In genomic region chr7:75962607-75963382, GRCh38 we compare ENCODE assay signal across 10 cellular contexts. TPM values are rescaled to one million over a fixed set of nuclear protein-coding genes. Genes with fewer than 3 reads are reported as not detected.
DNase-seq lines count a peak whose midpoint lies in the region; ATAC-seq, FAIRE-seq and TF ChIP-seq lines count a peak whose summit lies in the region.
"Had no signal": no experiment of that assay in that cellular context is flagged by ENCODE, and none has a peak within 500 bp of the region (broad histone marks: within the 10 kb centered on the region; RNA-seq: fewer than 3 reads in every experiment).

No MANE protein-coding gene starts in this region.

- no peak overlapping the region for H2AFZ ChIP-seq in endothelial cell of umbilical vein (ENCODE audit: low read depth, low read length)

- POLR2A ChIA-PET in endothelial cell of umbilical vein (lab: Charles Lee): no interaction called here

- 44% methylated on average over 18 of the region's 18 CpGs for WGBS in suprapubic skin

- intact Hi-C loops in endothelial cell of umbilical vein (cut with micrococcal nuclease): no loop called here

- no TSS peak for BruUV-seq in endothelial cell of umbilical vein (replicated peaks; lab: Mats Ljungman, UMichigan)

- H3K27me3 ChIP-seq in Peyer's patch: no peaks in the 10 kb centered on the region
- H3K27me3 ChIP-seq in endothelial cell of umbilical vein (ENCODE audit: control insufficient read depth in 2 of 2, insufficient read depth in 2 of 2, low read length in 2 of 2): no peaks in the 10 kb centered on the region
- H3K27me3 ChIP-seq in suprapubic skin: no peaks in the 10 kb centered on the region

- H4K20me1 ChIP-seq in endothelial cell of umbilical vein (replicated peaks; ENCODE audit: control insufficient read depth, extremely low read depth, insufficient read depth, low read length): no peaks in the 10 kb centered on the region

- H3K36me3 ChIP-seq in Peyer's patch (peaks cover 0 to 35% (median 0%) of the 10 kb centered on the region in 3 donors), endothelial cell of umbilical vein (ENCODE audit: control insufficient read depth in 2 of 2, extremely low read depth in 1 of 2, insufficient read depth in 2 of 2, low read length in 2 of 2) (no peaks in the 10 kb centered on the region), suprapubic skin (peaks cover 19% of the 10 kb centered on the region)

- no peak overlapping the region for H3K4me2 ChIP-seq in endothelial cell of umbilical vein (ENCODE audit: insufficient read depth, low read length)

- H3K9ac ChIP-seq in endothelial cell of umbilical vein (replicated peaks; ENCODE audit: extremely low read depth, insufficient read depth, low read length): peak overlapping the region; percentile 24

- H3K79me2 ChIP-seq in endothelial cell of umbilical vein (ENCODE audit: control insufficient read depth, insufficient read depth, low read length): no peaks in the 10 kb centered on the region

- H3K4me3 ChIP-seq in Peyer's patch (no peak overlapping the region), endothelial cell of umbilical vein (replicated peaks in 1 of 3; ENCODE audit: insufficient read depth in 1 of 3, low read depth in 1 of 3, low read length in 3 of 3) (no peak overlapping the region), suprapubic skin (no peak overlapping the region)

- no peak for TF ChIP-seq POLR2A in Peyer's patch (IDR thresholded peaks at IDR 0.05)
- no peak for TF ChIP-seq POLR2A in endothelial cell of umbilical vein (IDR thresholded peaks at IDR 0.05; ENCODE audit: low read depth, low read length)
- TF ChIP-seq POLR2A in suprapubic skin (IDR thresholded peaks at IDR 0.05): no peak

- CTCF ChIA-PET in endothelial cell of umbilical vein (lab: Charles Lee): interaction anchor here (1.3 kb wide), 1 partner anchor 46 kb away, joined by 3 read pairs; no protein-coding TSS in a partner anchor

- H3K4me1 ChIP-seq in Peyer's patch (peaks cover 0 to 25% (median 0%) of the 10 kb centered on the region in 4 donors), endothelial cell of umbilical vein (ENCODE audit: control insufficient read depth, extremely low read depth, insufficient read depth, low read length) (peaks cover 11% of the 10 kb centered on the region), suprapubic skin (peaks cover 41% of the 10 kb centered on the region)

- peak; percentile 33 for FAIRE-seq in endothelial cell of umbilical vein (lab: Jason Lieb, UNC)

- H3K9me3 ChIP-seq in Peyer's patch (no peaks in the 10 kb centered on the region), endothelial cell of umbilical vein (replicated peaks; ENCODE audit: control insufficient read depth, insufficient read depth, low read length) (no peaks in the 10 kb centered on the region), suprapubic skin (no peaks in the 10 kb centered on the region)

- TF ChIP-seq EP300 in suprapubic skin (IDR thresholded peaks at IDR 0.05): no peak

- DNase-seq in Peyer's patch (no peak), endothelial cell of umbilical vein (ENCODE audit: low read depth, low spot score) (peak; percentile 74), lung microvascular endothelial cell (ENCODE audit: low read depth in 2 of 2) (peak; percentile 59 to 97), suprapubic skin (ENCODE audit: low spot score in 2 of 2) (peak in 1 of 2 donors; percentile 73), occipital lobe (lab: John Stamatoyannopoulos, UW) (no peak), HUDEP-2 (lab: John Stamatoyannopoulos, UW; ENCODE audit: unreplicated experiment in 76 of 76) (no peak)
- DNase-seq: activated CD4-positive, alpha-beta T cell treated with anti-CD3 and anti-CD28 coated beads for 1 hour; MM.1S had no signal

- TF ChIP-seq CTCF in Peyer's patch (IDR thresholded peaks at IDR 0.05) (no peak), endothelial cell of umbilical vein (IDR thresholded peaks at IDR 0.05; ENCODE audit: extremely low read depth in 1 of 2, insufficient read depth in 1 of 2, low read depth in 1 of 2, low read length in 2 of 2) (no peak), suprapubic skin (IDR thresholded peaks at IDR 0.05) (no peak)

- H3K27ac ChIP-seq in Peyer's patch: peak overlapping the region in 3 of 4 donors; percentile 6 to 57 (median 48)
- H3K27ac ChIP-seq in endothelial cell of umbilical vein (ENCODE audit: insufficient read depth, low read depth, low read length): peak overlapping the region; percentile 43
- H3K27ac ChIP-seq in suprapubic skin: peak overlapping the region; percentile 76

- dilution Hi-C loops in endothelial cell of umbilical vein (cut with MboI; ENCODE audit: extremely low pct_ligation_motif_present, low sequenced_read_pairs): no loop called here

- H3K9me1 ChIP-seq in endothelial cell of umbilical vein (replicated peaks; ENCODE audit: control insufficient read depth, extremely low read depth, insufficient read depth, low read length): no peaks in the 10 kb centered on the region

- ATAC-seq in GM21786 (IDR thresholded peaks at IDR 0.05; ENCODE audit: unreplicated experiment) (no peak), GM18873 (IDR thresholded peaks at IDR 0.05; ENCODE audit: low FRiP score, unreplicated experiment) (no peak)

TF ChIP-seq in endothelial cell of umbilical vein, 7 proteins besides CTCF, POLR2A, EP300 and RAD21:
- TF ChIP-seq EZH2 (IDR thresholded peaks at IDR 0.05; ENCODE audit: borderline replicate concordance, low read depth, low read length, severe bottlenecking): no peak
- no peak for TF ChIP-seq POLR2AphosphoS5 (IDR thresholded peaks at IDR 0.05; ENCODE audit: insufficient read depth, low read depth, low read length)
- no peak for TF ChIP-seq GATA2 (IDR thresholded peaks at IDR 0.05; ENCODE audit: insufficient read depth, insufficient read length, low read depth, low read length)
- no peak for TF ChIP-seq MYC (IDR thresholded peaks at IDR 0.05; ENCODE audit: low read depth, low read length)
- TF ChIP-seq MAX (IDR thresholded peaks at IDR 0.05; ENCODE audit: insufficient read depth, insufficient read length): no peak
- TF ChIP-seq JUN (IDR thresholded peaks at IDR 0.05; ENCODE audit: borderline replicate concordance, insufficient read depth, insufficient read length, low read depth): no peak
- TF ChIP-seq FOS (IDR thresholded peaks at IDR 0.05; ENCODE audit: borderline replicate concordance, insufficient read depth, low read length): no peak

RNA-seq across cellular contexts. Expression of gene TMEM120A, which starts 31.6 kb away (rescaled TPM):
- total RNA-seq in Peyer's patch (100 to 1,000 TPM in 2 of 4 donors, 10 to 100 TPM in 2; 62.7 to 116 (median 101) TPM), endothelial cell of umbilical vein (38.6 and 47.3 TPM in 2 replicates), lung microvascular endothelial cell (56.4 and 197 TPM in 2 replicates), suprapubic skin (10 to 100 TPM; 21.0 to 34.0 (median 22.4) TPM), occipital lobe (19.8 TPM)
- polyA plus RNA-seq in endothelial cell of umbilical vein: 133 and 159 TPM in 2 replicates
- 66.5 and 77.8 TPM in 2 replicates for polyA plus RNA-seq in endothelial cell of umbilical vein (2011; cell fraction: cytosol; rRNA removed)
- 103 and 122 TPM in 2 replicates for polyA plus RNA-seq in endothelial cell of umbilical vein (2011; cell fraction: nucleus; rRNA removed)
- 39.2 and 54.9 TPM in 2 replicates for polyA plus RNA-seq in endothelial cell of umbilical vein (2012)
- 147 and 172 TPM in 2 replicates for polyA minus RNA-seq in endothelial cell of umbilical vein
- polyA minus RNA-seq in endothelial cell of umbilical vein (2011; cell fraction: cytosol; rRNA and poly(A)+ RNA removed): 17.0 TPM
- 24.8 and 35.9 TPM in 2 replicates for polyA minus RNA-seq in endothelial cell of umbilical vein (2011; cell fraction: nucleus; rRNA and poly(A)+ RNA removed)

RNA-seq across cellular contexts. Expression of gene POR, which starts 47.8 kb away (rescaled TPM):
- total RNA-seq in Peyer's patch (100 to 1,000 TPM in 3 of 4 donors, 10 to 100 TPM in 1; 67.7 to 625 (median 451) TPM), endothelial cell of umbilical vein (71.9 and 73.6 TPM in 2 replicates), lung microvascular endothelial cell (67.6 and 132 TPM in 2 replicates), suprapubic skin (100 to 1,000 TPM in 1 of 4 donors, 10 to 100 TPM in 3; 85.8 to 112 (median 91.8) TPM), occipital lobe (59.0 TPM)
- polyA plus RNA-seq in endothelial cell of umbilical vein: 59.5 and 78.2 TPM in 2 replicates
- 27.8 and 40.3 TPM in 2 replicates for polyA plus RNA-seq in endothelial cell of umbilical vein (2011; cell fraction: cytosol; rRNA removed)
- polyA plus RNA-seq in endothelial cell of umbilical vein (2011; cell fraction: nucleus; rRNA removed): 70.2 and 87.0 TPM in 2 replicates
- polyA plus RNA-seq in endothelial cell of umbilical vein (2012): 31.9 and 33.9 TPM in 2 replicates
- 39.8 and 57.8 TPM in 2 replicates for polyA minus RNA-seq in endothelial cell of umbilical vein
- polyA minus RNA-seq in endothelial cell of umbilical vein (2011; cell fraction: cytosol; rRNA and poly(A)+ RNA removed): 130 TPM
- 26.9 and 55.0 TPM in 2 replicates for polyA minus RNA-seq in endothelial cell of umbilical vein (2011; cell fraction: nucleus; rRNA and poly(A)+ RNA removed)

Comparison
In these comparisons a context has a peak if more than half of its experiments do, and no peak if none do; other contexts are left out.
1. DNase-seq: peak in endothelial cell of umbilical vein (single experiment) and lung microvascular endothelial cell (2 of 2); none in Peyer's patch (0 of 3), occipital lobe (single experiment) and HUDEP-2 (0 of 76).
2. Peak in every context shown above with its lines, with median percentiles within 50 percentile points of each other: H3K27ac ChIP-seq.